ENCODE assay signal across 8 cellular contexts in genomic region chr9:85142461-85143401, GRCh38.
DNase-seq lines count a peak whose midpoint lies in the region; ATAC-seq and TF ChIP-seq lines count a peak whose summit lies in the region.

No MANE protein-coding gene starts in this region.

- ATAC-seq in right cardiac atrium, result peak; percentile 20 to 33
- ATAC-seq in upper lobe of left lung (ENCODE audit: low FRiP score in 2 of 2), result peak; percentile 43 to 49

- WGBS in right cardiac atrium, result 62% methylated on average over 5 of the region's 5 CpGs
- WGBS in upper lobe of left lung, 2 donors, result 69 to 72% methylated on average over 5 of the region's 5 CpGs

- DNase-seq in SIG-M5 treated with dmso at 0.1 percent for 504 hours (lab: John Stamatoyannopoulos, UW; ENCODE audit: unreplicated experiment) (peak; percentile 13), SIG-M5 (lab: John Stamatoyannopoulos, UW) (no peak), RWPE1 (ENCODE audit: low spot score) (peak; percentile 34), right cardiac atrium (peak; percentile 40 to 63 (median 58)), upper lobe of left lung (no peak), UCSD-AML1 (lab: John Stamatoyannopoulos, UW; ENCODE audit: unreplicated experiment) (no peak), ecto neural progenitor cell (ENCODE audit: low spot score) (no peak)
- no peak for DNase-seq in stimulated activated CD8-positive, alpha-beta memory T cell treated with anti-CD3 and anti-CD28 coated beads, Interleukin-4, amount 100 ng/mL, for 48 hours

- POLR2A ChIA-PET in RWPE1 (lab: Yijun Ruan, JAX; ENCODE audit: low non-redundant PET), result interaction anchor here (0.6 kb wide), 1 partner anchor 93 kb away, joined by 3 read pairs; no protein-coding TSS in a partner anchor

- H3K36me3 ChIP-seq in upper lobe of left lung, result no peaks in the 10 kb centered on the region

- no peak overlapping the region for H3K4me3 ChIP-seq in right cardiac atrium (ENCODE audit: low read length)
- no peak overlapping the region for H3K4me3 ChIP-seq in upper lobe of left lung

- CTCF ChIA-PET in RWPE1 (lab: Yijun Ruan, JAX), result interaction anchor here (0.5 to 2.3 kb wide), 9 partner anchors 82 to 738 kb away, joined by 3 to 10 read pairs (median 3); no protein-coding TSS in a partner anchor

- intact Hi-C loops in right cardiac atrium (cut with DNase I), result loop anchor here in 2 of 4 donors (5.0 to 10.0 kb wide), 3 partner anchors 448 to 745 kb away; partner anchors contain the start of gene NTRK2 (in 1 of the 2)

- no peak for TF ChIP-seq EP300 in upper lobe of left lung (IDR thresholded peaks at IDR 0.05)

- peak overlapping the region; percentile 62 for H3K27ac ChIP-seq in RWPE1
- H3K27ac ChIP-seq in right cardiac atrium (ENCODE audit: low read length), result no peak overlapping the region
- no peak overlapping the region for H3K27ac ChIP-seq in upper lobe of left lung

- H3K4me1 ChIP-seq in right cardiac atrium (ENCODE audit: control insufficient read depth, insufficient read depth, low read length) (no peaks in the 10 kb centered on the region), upper lobe of left lung (peaks cover 0 to 7% (median 0%) of the 10 kb centered on the region in 4 donors)

- TF ChIP-seq POLR2A in upper lobe of left lung (IDR thresholded peaks at IDR 0.05), result no peak

- no peaks in the 10 kb centered on the region for H3K27me3 ChIP-seq in right cardiac atrium (ENCODE audit: control insufficient read depth, insufficient read depth)
- H3K27me3 ChIP-seq in upper lobe of left lung, result no peaks in the 10 kb centered on the region

- TF ChIP-seq CTCF in RWPE1 (conservative IDR thresholded peaks at IDR 0.05; ENCODE audit: low read depth), result peak; percentile 39
- TF ChIP-seq CTCF in upper lobe of left lung (IDR thresholded peaks at IDR 0.05), result peak in 3 of 6 experiments; percentile 42 to 48 (median 43)

- H3K9me3 ChIP-seq in right cardiac atrium (ENCODE audit: control insufficient read depth, low read length) (no peaks in the 10 kb centered on the region), upper lobe of left lung (no peaks in the 10 kb centered on the region)

Comparison
In these comparisons a context has a peak if more than half of its experiments do, and no peak if none do; other contexts are left out.
1. DNase-seq: peak in SIG-M5 treated with dmso at 0.1 percent for 504 hours (single experiment), RWPE1 (single experiment) and right cardiac atrium (3 of 3); none in SIG-M5 (single experiment), upper lobe of left lung (0 of 2), UCSD-AML1 (single experiment), ecto neural progenitor cell (single experiment) and stimulated activated CD8-positive, alpha-beta memory T cell treated with anti-CD3 and anti-CD28 coated beads, Interleukin-4, amount 100 ng/mL, for 48 hours (single experiment).